ENCODE assay signal across 9 cellular contexts in the genomic region with DNA sequence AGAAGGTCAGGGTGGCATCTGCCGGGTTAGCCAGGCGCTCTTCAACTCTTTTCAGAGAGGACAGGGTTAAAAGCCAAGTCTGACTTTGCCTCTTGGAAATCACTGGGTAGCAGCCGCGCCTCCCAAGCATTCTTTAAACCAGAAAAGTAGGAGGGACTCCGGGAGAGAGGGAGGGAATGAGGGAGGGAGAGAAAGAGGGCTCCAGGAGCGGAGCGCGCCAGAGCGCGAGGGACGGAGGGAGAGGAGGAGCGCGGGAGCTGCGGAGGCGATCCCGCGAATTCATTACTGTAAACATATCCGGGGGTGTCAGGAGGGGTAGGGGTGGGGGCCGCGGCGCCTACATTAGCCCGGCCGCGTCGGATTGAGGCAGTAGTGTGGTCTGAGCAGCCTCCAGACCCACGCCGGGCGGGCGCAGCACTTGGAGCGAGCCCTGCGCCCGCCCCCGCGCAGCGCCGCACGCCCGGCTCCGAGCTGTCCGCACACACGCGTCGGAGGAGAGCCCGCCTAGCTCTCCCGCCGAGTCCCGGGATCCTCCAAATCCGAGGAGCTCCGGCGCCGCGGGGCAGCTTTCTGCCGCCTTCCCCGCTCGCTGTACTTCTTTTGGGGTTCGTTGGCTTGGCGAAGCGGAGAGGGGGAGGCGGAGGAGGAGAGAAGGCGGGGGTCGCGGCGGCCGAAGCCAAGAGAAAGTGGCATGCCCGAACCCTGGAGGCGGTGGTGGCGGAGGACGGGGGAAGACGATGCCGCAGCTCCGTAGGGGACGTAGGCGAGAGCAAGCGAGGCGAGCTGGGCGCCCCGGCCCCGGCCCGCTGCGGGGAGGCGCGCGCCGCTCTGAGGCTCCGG. TPM values are rescaled to one million over a fixed set of nuclear protein-coding genes. Genes with fewer than 3 reads are reported as not detected.
DNase-seq lines count a peak whose midpoint lies in the region; ATAC-seq and TF ChIP-seq lines count a peak whose summit lies in the region.
"Had no signal": no experiment of that assay in that cellular context is flagged by ENCODE, and none has a peak within 500 bp of the region (broad histone marks: within the 10 kb centered on the region; RNA-seq: fewer than 3 reads in every experiment).

No MANE protein-coding gene starts in this region.

- H3K9me3 Mint-ChIP-seq in activated CD8-positive, alpha-beta memory T cell treated with anti-CD3 and anti-CD28 coated beads, Interleukin-2, amount 10 ng/mL, durations not matched to agents 7 days and 5 days (ENCODE audit: low read depth): no peaks in the 10 kb centered on the region

- TF ChIP-seq CTCF in AG10803 (conservative IDR thresholded peaks at IDR 0.05; ENCODE audit: low read length) (no peak), brain microvascular endothelial cell (IDR thresholded peaks at IDR 0.05; ENCODE audit: low read depth, low read length, missing control alignments) (no peak), retinal pigment epithelial cell (conservative IDR thresholded peaks at IDR 0.05; ENCODE audit: low read depth, low read length) (no peak)

- DNase-seq in AG10803 (ENCODE audit: low read depth): peak; percentile 87
- DNase-seq in NCI-H1092 treated with DMSO at 0.1 percent for 48 hours (lab: John Stamatoyannopoulos, UW): peak; percentile 68
- peak; percentile 77 for DNase-seq in brain microvascular endothelial cell
- no peak for DNase-seq in retinal pigment epithelial cell (ENCODE audit: low read depth)
- DNase-seq in stimulated activated naive CD4-positive, alpha-beta T cell treated with Interleukin-2 at 50 U/mL for 16 hours (lab: John Stamatoyannopoulos, UW): no peak
- DNase-seq in activated CD8-positive, alpha-beta memory T cell treated with anti-CD3 and anti-CD28 coated beads, Interleukin-2, amount 10 ng/mL, durations not matched to agents 7 days and 5 days: no peak

- peaks cover 11% of the 10 kb centered on the region for H3K4me1 Mint-ChIP-seq in activated CD8-positive, alpha-beta memory T cell treated with anti-CD3 and anti-CD28 coated beads, Interleukin-2, amount 10 ng/mL, durations not matched to agents 7 days and 5 days

- peaks cover 16% of the 10 kb centered on the region for H3K36me3 Mint-ChIP-seq in activated CD8-positive, alpha-beta memory T cell treated with anti-CD3 and anti-CD28 coated beads, Interleukin-2, amount 10 ng/mL, durations not matched to agents 7 days and 5 days
- H3K36me3 Mint-ChIP-seq: activated naive CD8-positive, alpha-beta T cell had no signal

- no peak overlapping the region for H3K27ac Mint-ChIP-seq in activated CD8-positive, alpha-beta memory T cell treated with anti-CD3 and anti-CD28 coated beads, Interleukin-2, amount 10 ng/mL, durations not matched to agents 7 days and 5 days
- H3K27ac Mint-ChIP-seq: activated naive CD8-positive, alpha-beta T cell had no signal

- H3K36me3 ChIP-seq in brain microvascular endothelial cell (replicated peaks): no peaks in the 10 kb centered on the region
- H3K36me3 ChIP-seq in iPS-18a (ENCODE audit: control insufficient read depth, low read depth, low read length): no peaks in the 10 kb centered on the region

- no peaks in the 10 kb centered on the region for H3K9me3 ChIP-seq in iPS-18a (ENCODE audit: control insufficient read depth, low read depth, low read length)

- in situ Hi-C loops in brain microvascular endothelial cell (cut with HindIII; ENCODE audit: low pct_ligation_motif_present, low sequenced_read_pairs): no loop called here

- CTCF ChIA-PET in activated CD8-positive, alpha-beta memory T cell treated with anti-CD3 and anti-CD28 coated beads, Interleukin-2, amount 10 ng/mL, durations not matched to agents 7 days and 5 days (lab: Charles Lee): no interaction called here

- H3K4me3 ChIP-seq in AG10803 (ENCODE audit: low read length) (peak overlapping the region; percentile 94), brain microvascular endothelial cell (ENCODE audit: low read depth, low read length) (peak overlapping the region; percentile 77), iPS-18a (ENCODE audit: low read length) (peak overlapping the region; percentile 86), retinal pigment epithelial cell (ENCODE audit: low read length) (peak overlapping the region; percentile 99)

- no peak for ATAC-seq in GM21619 (IDR thresholded peaks at IDR 0.05; ENCODE audit: unreplicated experiment)
- no peak for ATAC-seq in activated CD8-positive, alpha-beta memory T cell treated with anti-CD3 and anti-CD28 coated beads, Interleukin-2, amount 10 ng/mL, durations not matched to agents 7 days and 5 days

- H3K27me3 ChIP-seq in brain microvascular endothelial cell (replicated peaks) (no peaks in the 10 kb centered on the region), iPS-18a (ENCODE audit: control insufficient read depth, insufficient read depth, low read length) (peaks cover 69% of the 10 kb centered on the region)

- H3K27me3 Mint-ChIP-seq in activated CD8-positive, alpha-beta memory T cell treated with anti-CD3 and anti-CD28 coated beads, Interleukin-2, amount 10 ng/mL, durations not matched to agents 7 days and 5 days: peaks cover 69% of the 10 kb centered on the region

- H3K4me3 Mint-ChIP-seq in activated CD8-positive, alpha-beta memory T cell treated with anti-CD3 and anti-CD28 coated beads, Interleukin-2, amount 10 ng/mL, durations not matched to agents 7 days and 5 days: no peak overlapping the region
- H3K4me3 Mint-ChIP-seq: activated naive CD8-positive, alpha-beta T cell had no signal

- peak overlapping the region; percentile 61 for H3K9ac ChIP-seq in iPS-18a (ENCODE audit: low read length)

- H3K27ac ChIP-seq in brain microvascular endothelial cell: peak overlapping the region; percentile 54
- H3K27ac ChIP-seq in iPS-18a (ENCODE audit: low read length): no peak overlapping the region

- peaks cover 44% of the 10 kb centered on the region for H3K4me1 ChIP-seq in iPS-18a (ENCODE audit: control insufficient read depth, low read depth, low read length)

RNA-seq across cellular contexts. Expression of a gene that starts 3.3 kb away (rescaled TPM):
- not detected for total RNA-seq in activated CD8-positive, alpha-beta memory T cell treated with anti-CD3 and anti-CD28 coated beads, Interleukin-2, amount 10 ng/mL, durations not matched to agents 7 days and 5 days

Comparison
In these comparisons a context has a peak if more than half of its experiments do, and no peak if none do; other contexts are left out.
1. DNase-seq: peak in AG10803 (single experiment), NCI-H1092 treated with DMSO at 0.1 percent for 48 hours (single experiment) and brain microvascular endothelial cell (single experiment); none in retinal pigment epithelial cell (single experiment), stimulated activated naive CD4-positive, alpha-beta T cell treated with Interleukin-2 at 50 U/mL for 16 hours (single experiment) and activated CD8-positive, alpha-beta memory T cell treated with anti-CD3 and anti-CD28 coated beads, Interleukin-2, amount 10 ng/mL, durations not matched to agents 7 days and 5 days (single experiment).
2. Peak in every context shown above with its lines, with median percentiles within 50 percentile points of each other: H3K4me3 ChIP-seq.